8 cellular contexts compared by ENCODE assay signal in genomic region chr19:48633148-48634035, GRCh38. TPM values are rescaled to one million over a fixed set of nuclear protein-coding genes. Genes with fewer than 3 reads are reported as not detected.
A peak's percentile ranks its signal among the peaks of the same experiment; 100 is the strongest.
DNase-seq lines count a peak whose midpoint lies in the region; ATAC-seq and TF ChIP-seq lines count a peak whose summit lies in the region.

No MANE protein-coding gene starts in this region.

- peaks cover 44% of the 10 kb centered on the region for H3K4me1 ChIP-seq in Karpas-422 (ENCODE audit: low read length)

- peak overlapping the region; percentile 73 for H3K9ac ChIP-seq in Karpas-422 (ENCODE audit: low read length)

- TF ChIP-seq CTCF in AG10803 (conservative IDR thresholded peaks at IDR 0.05; ENCODE audit: low read length) = no peak
- no peak for TF ChIP-seq CTCF in coronary artery (IDR thresholded peaks at IDR 0.05)
- no peak for TF ChIP-seq CTCF in natural killer cell (IDR thresholded peaks at IDR 0.05)

- peaks cover 4% of the 10 kb centered on the region; the same call in 1 of the 2 replicates for H3K79me2 ChIP-seq in Karpas-422 (ENCODE audit: low read length)

- peaks cover 11% of the 10 kb centered on the region for H3K36me3 ChIP-seq in Karpas-422 (ENCODE audit: insufficient read depth, low read length)

- intact Hi-C loops in natural killer cell (cut with micrococcal nuclease) = loop anchor here (10.0 kb wide), 2 partner anchors 241 to 361 kb away; partner anchors contain the start of genes GYS1, PPP1R15A and RUVBL2

- no peaks in the 10 kb centered on the region for H3K27me3 Mint-ChIP-seq in natural killer cell (ENCODE audit: low read depth in 2 of 2)

- H4K20me1 ChIP-seq in Karpas-422 (ENCODE audit: insufficient read depth, low read depth, low read length) = peaks cover 7% of the 10 kb centered on the region

- ATAC-seq in natural killer cell (no peak), HG02588 (IDR thresholded peaks at IDR 0.05; ENCODE audit: unreplicated experiment) (no peak), GM21786 (IDR thresholded peaks at IDR 0.05; ENCODE audit: unreplicated experiment) (no peak)

- H3K4me3 ChIP-seq in AG10803 (ENCODE audit: low read length) = peak overlapping the region; percentile 56; the same call in 1 of the 2 replicates
- peak overlapping the region; percentile 63; the same call in 1 of the 2 replicates for H3K4me3 ChIP-seq in Karpas-422 (ENCODE audit: low read length)
- H3K4me3 ChIP-seq in coronary artery = peak overlapping the region; percentile 80

- H3K27me3 ChIP-seq in Karpas-422 (ENCODE audit: low read length) = no peaks in the 10 kb centered on the region

- DNase-seq in AG10803 (ENCODE audit: low read depth) (no peak), Karpas-422 (peak; percentile 49), coronary artery (ENCODE audit: low spot score) (no peak), natural killer cell (no peak), NOMO-1 treated with DMSO at 0.1 percent for 48 hours (lab: John Stamatoyannopoulos, UW; ENCODE audit: unreplicated experiment) (no peak)
- no peak for DNase-seq in effector CD4-positive, alpha-beta T cell

- H2AFZ ChIP-seq in Karpas-422 (ENCODE audit: low read length) = no peak overlapping the region

- H3K4me1 Mint-ChIP-seq in natural killer cell = peaks cover 29 to 41% of the 10 kb centered on the region in 2 donors

- H3K4me3 Mint-ChIP-seq in natural killer cell = peak overlapping the region; percentile 86

- H3K9me2 ChIP-seq in Karpas-422 (replicated peaks; ENCODE audit: insufficient read depth, low read length) = no peaks in the 10 kb centered on the region; the same call in 1 of the 2 replicates

- peak overlapping the region; percentile 85 to 99 for H3K27ac Mint-ChIP-seq in natural killer cell

- H3K9me3 Mint-ChIP-seq in natural killer cell = peaks cover 0 to under 1% of the 10 kb centered on the region in 2 donors

- H3K36me3 Mint-ChIP-seq in natural killer cell = no peaks in the 10 kb centered on the region

- peak overlapping the region; percentile 83 for H3K4me2 ChIP-seq in Karpas-422 (ENCODE audit: low read depth, low read length, poor library complexity, severe bottlenecking)

- H3K9me3 ChIP-seq in Karpas-422 (ENCODE audit: low read length) = no peaks in the 10 kb centered on the region

- H3K27ac ChIP-seq in Karpas-422 (ENCODE audit: low read length) = peak overlapping the region; percentile 80
- peak overlapping the region; percentile 88 to 95 for H3K27ac ChIP-seq in coronary artery

RNA-seq across cellular contexts. Expression of gene DBP, which starts 3.8 kb away (rescaled TPM):
- total RNA-seq in Karpas-422 (2014; rRNA removed; shearing (Covaris generic); ENCODE audit: low replicate concordance) = 8.5 and 16.4 TPM in 2 replicates
- 10 to 100 TPM; 16.4 to 31.2 (median 24.3) TPM for total RNA-seq in natural killer cell

RNA-seq across cellular contexts. Expression of gene CA11, which starts 12.6 kb away (rescaled TPM):
- not detected in 2 replicates for total RNA-seq in Karpas-422 (2014; rRNA removed; shearing (Covaris generic); ENCODE audit: low replicate concordance)
- 10 to 100 TPM in 2 of 3 donors, 1 to 10 TPM in 1; 9.2 to 11.9 (median 11.0) TPM for total RNA-seq in natural killer cell

RNA-seq across cellular contexts. Expression of gene SPHK2, which starts 14.1 kb away (rescaled TPM):
- 23.0 and 30.6 TPM in 2 replicates for total RNA-seq in Karpas-422 (2014; rRNA removed; shearing (Covaris generic); ENCODE audit: low replicate concordance)
- 10 to 100 TPM; 18.6 to 28.3 (median 23.2) TPM for total RNA-seq in natural killer cell

RNA-seq across cellular contexts. Expression of gene RPL18, which starts 14.4 kb away (rescaled TPM):
- 3,031 and 4,148 TPM in 2 replicates for total RNA-seq in Karpas-422 (2014; rRNA removed; shearing (Covaris generic); ENCODE audit: low replicate concordance)
- total RNA-seq in natural killer cell = 1,000 to 10,000 TPM in 2 of 3 donors, 100 to 1,000 TPM in 1; 900 to 1,086 (median 1,066) TPM

RNA-seq across cellular contexts. Expression of gene FAM83E, which starts 18.5 kb away (rescaled TPM):
- total RNA-seq in Karpas-422 (2014; rRNA removed; shearing (Covaris generic); ENCODE audit: low replicate concordance) = 1.0 and 1.2 TPM in 2 replicates
- 1 to 10 TPM in 2 of 3 donors, under 1 TPM in 1; 0.70 to 1.3 (median 1.1) TPM for total RNA-seq in natural killer cell
